Comparison of ENCODE assay signal across 13 cellular contexts in genomic region chr5:95930141-95930540, GRCh38.
"Had no signal": no experiment of that assay in that cellular context is flagged by ENCODE, and none has a peak within 500 bp of the region (broad histone marks: within the 10 kb centered on the region; RNA-seq: fewer than 3 reads in every experiment).

No MANE protein-coding gene starts in this region.

- H3K27ac Mint-ChIP-seq: activated naive CD4-positive, alpha-beta T cell treated with anti-CD3 and anti-CD28 coated beads, Interleukin-2, amount 10 ng/mL, durations not matched to agents 7 days and 5 days; activated T-helper 17 cell treated with anti-CD3 and anti-CD28 coated beads, Interleukin-2, amount 50 U/mL, for 72 hours; stimulated activated naive B cell treated with anti-CD40 and anti-IgM and Interleukin-4, amounts not matched to agents 10 μg/mL and 1 μg/mL and 100 μg/mL, for 72 hours had no signal

- H3K9me3 Mint-ChIP-seq: activated naive CD4-positive, alpha-beta T cell treated with anti-CD3 and anti-CD28 coated beads, Interleukin-2, amount 10 ng/mL, durations not matched to agents 7 days and 5 days; activated T-helper 17 cell treated with anti-CD3 and anti-CD28 coated beads, Interleukin-2, amount 50 U/mL, for 72 hours; stimulated activated naive B cell treated with anti-CD40 and anti-IgM and Interleukin-4, amounts not matched to agents 10 μg/mL and 1 μg/mL and 100 μg/mL, for 72 hours had no signal

- H3K27ac ChIP-seq: parathyroid adenoma, tibial nerve, vagina had no signal

- H3K9ac ChIP-seq: parathyroid adenoma had no signal

- H3K36me3 ChIP-seq: tibial nerve, vagina had no signal

- H3K4me3 ChIP-seq: tibial nerve, vagina had no signal

- H3K9me3 ChIP-seq: tibial nerve, vagina had no signal

- ATAC-seq: activated T-helper 17 cell treated with anti-CD3 and anti-CD28 coated beads, Interleukin-2, amount 50 U/mL, for 72 hours; esophagus mucosa; left colon; stimulated activated naive B cell treated with anti-CD40 and anti-IgM and Interleukin-4, amounts not matched to agents 10 μg/mL and 1 μg/mL and 100 μg/mL, for 72 hours had no signal

- DNase-seq: activated CD4-positive, alpha-beta T cell treated with anti-CD3 and anti-CD28 coated beads, Interleukin-2, amount 50 U/mL, for 48 hours; activated CD4-positive, CD25-positive, alpha-beta regulatory T cell treated with anti-CD3 and anti-CD28 coated beads, Interleukin-2, amount 50 U/mL, for 72 hours; activated naive CD4-positive, alpha-beta T cell treated with anti-CD3 and anti-CD28 coated beads, Interleukin-2, amount 10 ng/mL, durations not matched to agents 7 days and 5 days; left colon; midbrain; retina; stimulated activated CD4-positive, alpha-beta T cell treated with anti-CD3 and anti-CD28 coated beads, Interleukin-2, amount 100 ng/mL, for 48 hours; stimulated activated naive B cell treated with anti-CD40 and anti-IgM and Interleukin-4, amounts not matched to agents 10 μg/mL and 1 μg/mL and 100 μg/mL, for 72 hours had no signal

- H3K4me1 ChIP-seq: parathyroid adenoma had no signal

- H3K27me3 ChIP-seq: tibial nerve, vagina had no signal

- H2AFZ ChIP-seq: parathyroid adenoma had no signal

- H3K27me3 Mint-ChIP-seq: activated naive CD4-positive, alpha-beta T cell treated with anti-CD3 and anti-CD28 coated beads, Interleukin-2, amount 10 ng/mL, durations not matched to agents 7 days and 5 days; activated T-helper 17 cell treated with anti-CD3 and anti-CD28 coated beads, Interleukin-2, amount 50 U/mL, for 72 hours; stimulated activated naive B cell treated with anti-CD40 and anti-IgM and Interleukin-4, amounts not matched to agents 10 μg/mL and 1 μg/mL and 100 μg/mL, for 72 hours had no signal

- H3K4me3 Mint-ChIP-seq: activated naive CD4-positive, alpha-beta T cell treated with anti-CD3 and anti-CD28 coated beads, Interleukin-2, amount 10 ng/mL, durations not matched to agents 7 days and 5 days; stimulated activated naive B cell treated with anti-CD40 and anti-IgM and Interleukin-4, amounts not matched to agents 10 μg/mL and 1 μg/mL and 100 μg/mL, for 72 hours had no signal
